8 cellular contexts compared by ENCODE assay signal in the genomic region with DNA sequence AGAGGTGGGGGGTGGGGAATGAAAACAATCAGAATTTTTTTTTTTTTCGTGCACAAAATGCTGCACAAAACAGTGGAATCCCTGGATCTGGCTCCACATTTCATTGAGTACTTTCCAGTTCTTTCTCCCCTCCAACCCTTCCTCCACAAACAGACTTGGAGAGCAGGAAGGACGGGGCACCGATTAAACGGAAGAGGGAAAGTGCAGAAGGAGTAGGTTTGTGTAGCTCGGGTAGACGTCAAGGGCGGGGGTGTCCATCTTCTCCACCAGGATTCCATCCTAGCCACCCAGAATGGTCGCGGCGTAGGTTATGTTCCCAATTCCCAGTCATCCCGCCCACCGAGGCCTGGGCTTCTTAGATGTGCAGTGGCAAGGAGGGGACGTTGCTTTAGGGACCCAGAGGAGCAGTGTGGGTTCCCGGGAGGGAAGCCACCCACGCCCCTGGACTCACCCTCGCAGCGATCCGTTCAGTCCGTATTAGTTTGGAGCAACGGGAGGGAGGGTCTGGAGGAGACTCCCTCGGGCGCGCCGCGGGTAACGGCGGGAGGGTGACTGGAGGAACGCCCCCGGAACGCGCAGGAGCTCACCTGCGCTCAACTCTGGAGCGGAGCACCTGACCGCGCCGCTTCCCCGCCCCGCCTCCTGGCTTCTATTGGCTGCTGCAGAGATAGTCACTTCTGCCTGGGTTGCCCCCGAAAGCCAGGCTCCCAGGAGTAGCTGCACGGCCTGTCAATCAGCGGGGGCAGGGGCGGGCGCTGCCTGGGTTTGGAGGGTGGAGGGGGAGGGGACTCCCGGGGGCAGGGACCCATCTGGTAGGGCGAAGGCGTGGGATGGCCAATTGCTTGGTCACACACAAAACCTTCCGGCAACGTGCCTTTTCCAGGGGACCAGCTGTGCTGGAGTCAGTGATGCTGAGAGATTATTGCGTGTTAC. TPM values are rescaled to one million over a fixed set of nuclear protein-coding genes. Genes with fewer than 3 reads are reported as not detected.
DNase-seq lines count a peak whose midpoint lies in the region; ATAC-seq, FAIRE-seq and TF ChIP-seq lines count a peak whose summit lies in the region.

A gene with protein sequence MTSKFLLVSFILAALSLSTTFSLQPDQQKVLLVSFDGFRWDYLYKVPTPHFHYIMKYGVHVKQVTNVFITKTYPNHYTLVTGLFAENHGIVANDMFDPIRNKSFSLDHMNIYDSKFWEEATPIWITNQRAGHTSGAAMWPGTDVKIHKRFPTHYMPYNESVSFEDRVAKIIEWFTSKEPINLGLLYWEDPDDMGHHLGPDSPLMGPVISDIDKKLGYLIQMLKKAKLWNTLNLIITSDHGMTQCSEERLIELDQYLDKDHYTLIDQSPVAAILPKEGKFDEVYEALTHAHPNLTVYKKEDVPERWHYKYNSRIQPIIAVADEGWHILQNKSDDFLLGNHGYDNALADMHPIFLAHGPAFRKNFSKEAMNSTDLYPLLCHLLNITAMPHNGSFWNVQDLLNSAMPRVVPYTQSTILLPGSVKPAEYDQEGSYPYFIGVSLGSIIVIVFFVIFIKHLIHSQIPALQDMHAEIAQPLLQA (minus strand): TSS at position 624 of the 933 bp plus-strand sequence. CDS start 2,718 bp downstream, outside the sequence.

- H3K4me1 Mint-ChIP-seq in activated CD4-positive, alpha-beta T cell treated with anti-CD3 and anti-CD28 coated beads, Interleukin-2, amount 10 ng/mL, durations not matched to agents 24 days and 14 days, result peaks cover 16% of the 10 kb centered on the region

- H3K27me3 ChIP-seq in colonic mucosa, result no peaks in the 10 kb centered on the region
- peaks cover 0 to 14% of the 10 kb centered on the region in 2 experiments; a peak in 2 of 5 replicates for H3K27me3 ChIP-seq in HepG2 (ENCODE audit: control insufficient read depth in 1 of 2, insufficient read depth in 2 of 2, low read length in 2 of 2)

- H3K4me3 Mint-ChIP-seq in activated CD4-positive, alpha-beta T cell treated with anti-CD3 and anti-CD28 coated beads, Interleukin-2, amount 10 ng/mL, durations not matched to agents 24 days and 14 days, result peak within 1 kb of the TSS; percentile 69

- no peak for TF ChIP-seq POLR2A in HepG2 (IDR thresholded peaks at IDR 0.05; ENCODE audit: insufficient read depth in 1 of 2, low read depth in 2 of 2, low read length in 2 of 2)

- WGBS in HepG2 (ENCODE audit: low lambda C conversion rate), result 33% methylated on average over 24 of the region's 49 CpGs

- no peaks in the 10 kb centered on the region for H4K20me1 ChIP-seq in HepG2 (ENCODE audit: insufficient read depth, low read length)

- CTCF ChIA-PET in HepG2 (lab: Yijun Ruan, JAX; ENCODE audit: low intra/inter-chr PET ratio, low total read pairs), result no interaction called here

- H3K79me2 ChIP-seq in HepG2 (ENCODE audit: insufficient read depth, low read length), result no peaks in the 10 kb centered on the region

- H3K36me3 ChIP-seq in colonic mucosa (no peaks in the 10 kb centered on the region), HepG2 (replicated peaks in 1 of 2; ENCODE audit: control insufficient read depth in 1 of 2, insufficient read depth in 2 of 2, low read length in 2 of 2) (no peaks in the 10 kb centered on the region)

- no TSS peak for BruUV-seq in HepG2 (replicated peaks; lab: Mats Ljungman, UMichigan)

- H3K9me3 Mint-ChIP-seq in activated CD4-positive, alpha-beta T cell treated with anti-CD3 and anti-CD28 coated beads, Interleukin-2, amount 10 ng/mL, durations not matched to agents 24 days and 14 days, result no peaks in the 10 kb centered on the region

- peak; percentile 84 for DNase-seq in GM13977 (ENCODE audit: low spot score)
- peak; percentile 91 for DNase-seq in NCI-H187 treated with DMSO at 0.1 percent for 48 hours (lab: John Stamatoyannopoulos, UW)
- peak; percentile 75 for DNase-seq in activated CD4-positive, alpha-beta T cell treated with anti-CD3 and anti-CD28 coated beads, Interleukin-2, amount 10 ng/mL, durations not matched to agents 24 days and 14 days
- DNase-seq in colonic mucosa, result peak; percentile 96
- no peak for DNase-seq in HepG2 (ENCODE audit: low spot score)
- peak; percentile 53 to 68 for DNase-seq in stimulated activated CD4-positive, alpha-beta T cell treated with anti-CD3 and anti-CD28 coated beads, Interleukin-2, amount 100 ng/mL, for 24 hours
- no peak for DNase-seq in epidermal melanocyte (ENCODE audit: insufficient read length, low spot score)

- H3K27ac Mint-ChIP-seq in activated CD4-positive, alpha-beta T cell treated with anti-CD3 and anti-CD28 coated beads, Interleukin-2, amount 10 ng/mL, durations not matched to agents 24 days and 14 days, result no peak within 1 kb of the TSS

- H2AFZ ChIP-seq in HepG2 (ENCODE audit: low read length), result no peak within 1 kb of the TSS

- TF ChIP-seq RAD21 in HepG2 (CRISPR knock-in tag; IDR thresholded peaks at IDR 0.05), result no peak

- TF ChIP-seq CTCF in GM13977 (IDR thresholded peaks at IDR 0.05; ENCODE audit: extremely low read depth, insufficient read depth, missing control alignments) (no peak), colonic mucosa (IDR thresholded peaks at IDR 0.05) (no peak), HepG2 (CRISPR knock-in tag; IDR thresholded peaks at IDR 0.05) (no peak)

- in situ Hi-C loops in GM13977 (cut with MboI; ENCODE audit: low pct_unique_long_range_greater_than_20kb, low sequenced_read_pairs, unreplicated experiment) (no loop called here), HepG2 (cut with HindIII; ENCODE audit: extremely low pct_ligation_motif_present, low pct_unique_long_range_greater_than_20kb) (no loop called here)

- H3K4me3 ChIP-seq in colonic mucosa (peak within 1 kb of the TSS; percentile 77), HepG2 (replicated peaks in 1 of 3; ENCODE audit: insufficient read depth in 1 of 3, low read depth in 2 of 3, low read length in 3 of 3) (peak within 1 kb of the TSS in 1 of 3 experiments; percentile 3; a peak in 1 of 6 replicates)

- peak within 1 kb of the TSS; percentile 15; the same call in 1 of the 2 replicates for H3K4me2 ChIP-seq in HepG2 (ENCODE audit: low read depth, low read length)

- FAIRE-seq in HepG2 (lab: Jason Lieb, UNC), result no peak

- peaks cover 57% of the 10 kb centered on the region for H3K27me3 Mint-ChIP-seq in activated CD4-positive, alpha-beta T cell treated with anti-CD3 and anti-CD28 coated beads, Interleukin-2, amount 10 ng/mL, durations not matched to agents 24 days and 14 days

- intact Hi-C loops in activated CD4-positive, alpha-beta T cell treated with anti-CD3 and anti-CD28 coated beads, Interleukin-2, amount 10 ng/mL, durations not matched to agents 24 days and 14 days (cut with micrococcal nuclease), result no loop called here
- intact Hi-C loops in colonic mucosa (cut with DNase I) (no loop called here), HepG2 (cut with micrococcal nuclease; ENCODE audit: unreplicated experiment) (no loop called here)

- H3K27ac ChIP-seq in colonic mucosa (no peak within 1 kb of the TSS), HepG2 (ENCODE audit: extremely low read length, insufficient read depth, low read length) (no peak within 1 kb of the TSS)

- H3K36me3 Mint-ChIP-seq in activated CD4-positive, alpha-beta T cell treated with anti-CD3 and anti-CD28 coated beads, Interleukin-2, amount 10 ng/mL, durations not matched to agents 24 days and 14 days (ENCODE audit: low read depth), result no peaks in the 10 kb centered on the region

- H3K9me3 ChIP-seq in colonic mucosa, result no peaks in the 10 kb centered on the region
- H3K9me3 ChIP-seq in HepG2 (ENCODE audit: low read length), result no peaks in the 10 kb centered on the region

- POLR2A ChIA-PET in HepG2 (lab: Yijun Ruan, JAX), result no interaction called here

- peak; percentile 87 for ATAC-seq in HG02678 (IDR thresholded peaks at IDR 0.05; ENCODE audit: unreplicated experiment)
- ATAC-seq in HepG2, result no peak; the same call in 2 of the 3 replicates

- H3K4me1 ChIP-seq in colonic mucosa (no peaks in the 10 kb centered on the region), HepG2 (ENCODE audit: insufficient read depth, low read length) (no peaks in the 10 kb centered on the region)

- TF ChIP-seq EP300 in HepG2 (IDR thresholded peaks at IDR 0.05; ENCODE audit: low read depth in 2 of 2, low read length in 2 of 2) (no peak), HepG2 (CRISPR knock-in tag; IDR thresholded peaks at IDR 0.05; ENCODE audit: borderline replicate concordance) (no peak)

- peak within 1 kb of the TSS; percentile 69 to 77 for H3K9ac ChIP-seq in colonic mucosa (ENCODE audit: low read depth in 2 of 2, low read length in 2 of 2)
- H3K9ac ChIP-seq in HepG2 (ENCODE audit: insufficient read depth, low read depth, low read length), result no peak within 1 kb of the TSS

TF ChIP-seq in HepG2, 621 proteins besides CTCF, POLR2A, EP300 and RAD21 (continues in another document):
- TF ChIP-seq JUNB (CRISPR knock-in tag; IDR thresholded peaks at IDR 0.05; ENCODE audit: borderline replicate concordance), result no peak
- TF ChIP-seq ZNF598 (CRISPR knock-in tag; IDR thresholded peaks at IDR 0.05; ENCODE audit: borderline replicate concordance), result no peak
- TF ChIP-seq NFYC (CRISPR knock-in tag; IDR thresholded peaks at IDR 0.05), result 0 out of 2 replicates have a peak, but pooled peaks have one; percentile 16

RNA-seq across cellular contexts. Expression of the gene that starts here (rescaled TPM):
- not detected in 2 replicates for total RNA-seq in activated CD4-positive, alpha-beta T cell treated with anti-CD3 and anti-CD28 coated beads, Interleukin-2, amount 10 ng/mL, durations not matched to agents 24 days and 14 days
- total RNA-seq in colonic mucosa (1 to 10 TPM; 3.6 to 4.3 TPM), HepG2 (2016; rRNA removed; fragmentation: Illumina TruSeq; extraction: Trizol) (not detected in 2 replicates)
- not detected in 2 replicates for total RNA-seq in HepG2 (2016; cell fraction: cytosol; rRNA removed; fragmentation: Illumina TruSeq; extraction: Trizol; ENCODE audit: low read depth)
- not detected in 2 replicates for total RNA-seq in HepG2 (2016; cell fraction: insoluble cytoplasmic fraction; rRNA removed; fragmentation: Illumina TruSeq; extraction: Trizol)
- total RNA-seq in HepG2 (2016; cell fraction: membrane; rRNA removed; fragmentation: Illumina TruSeq; extraction: Trizol), result not detected in 2 replicates
- total RNA-seq in HepG2 (2016; cell fraction: nucleus; rRNA removed; fragmentation: Illumina TruSeq; extraction: Trizol), result not detected in 2 replicates
- polyA plus RNA-seq in HepG2 (2011; rRNA removed), result not detected in 2 replicates
- polyA plus RNA-seq in HepG2 (2011; cell fraction: cytosol; rRNA removed), result not detected in 2 replicates
- polyA plus RNA-seq in HepG2 (2011; cell fraction: nucleus; rRNA removed), result not detected in 2 replicates
- polyA plus RNA-seq in HepG2 (2012), result not detected in 2 replicates
- polyA plus RNA-seq in HepG2 (2016; cell fraction: cytosol; fragmentation: Illumina TruSeq; extraction: Trizol; ENCODE audit: low read depth), result not detected in 2 replicates
- polyA plus RNA-seq in HepG2 (2016; cell fraction: insoluble cytoplasmic fraction; fragmentation: Illumina TruSeq; extraction: Trizol; ENCODE audit: low read depth), result not detected in 2 replicates
- polyA plus RNA-seq in HepG2 (2016; cell fraction: membrane; fragmentation: Illumina TruSeq; extraction: Trizol; ENCODE audit: low read depth), result not detected in 2 replicates
- not detected in 2 replicates for polyA plus RNA-seq in HepG2 (2016; cell fraction: nucleus; fragmentation: Illumina TruSeq; extraction: Trizol; ENCODE audit: insufficient read depth, low read depth)
- not detected in 2 replicates for polyA minus RNA-seq in HepG2 (2011; rRNA and poly(A)+ RNA removed; ENCODE audit: low replicate concordance)
- polyA minus RNA-seq in HepG2 (2011; cell fraction: cytosol; rRNA and poly(A)+ RNA removed), result not detected in 2 replicates
- polyA minus RNA-seq in HepG2 (2011; cell fraction: nucleus; rRNA and poly(A)+ RNA removed), result not detected in 2 replicates

Comparison
In these comparisons a context has a peak if more than half of its experiments do, and no peak if none do; other contexts are left out.
1. Peak in DNase-seq in activated CD4-positive, alpha-beta T cell treated with anti-CD3 and anti-CD28 coated beads, Interleukin-2, amount 10 ng/mL, durations not matched to agents 24 days and 14 days; RNA of the gene not detected or under 1 TPM.
2. DNase-seq: peak in GM13977 (single experiment), NCI-H187 treated with DMSO at 0.1 percent for 48 hours (single experiment), colonic mucosa (single experiment) and stimulated activated CD4-positive, alpha-beta T cell treated with anti-CD3 and anti-CD28 coated beads, Interleukin-2, amount 100 ng/mL, for 24 hours (2 of 2); none in HepG2 (single experiment) and epidermal melanocyte (single experiment).